Comparison of ENCODE assay signal across 12 cellular contexts in the genomic region with DNA sequence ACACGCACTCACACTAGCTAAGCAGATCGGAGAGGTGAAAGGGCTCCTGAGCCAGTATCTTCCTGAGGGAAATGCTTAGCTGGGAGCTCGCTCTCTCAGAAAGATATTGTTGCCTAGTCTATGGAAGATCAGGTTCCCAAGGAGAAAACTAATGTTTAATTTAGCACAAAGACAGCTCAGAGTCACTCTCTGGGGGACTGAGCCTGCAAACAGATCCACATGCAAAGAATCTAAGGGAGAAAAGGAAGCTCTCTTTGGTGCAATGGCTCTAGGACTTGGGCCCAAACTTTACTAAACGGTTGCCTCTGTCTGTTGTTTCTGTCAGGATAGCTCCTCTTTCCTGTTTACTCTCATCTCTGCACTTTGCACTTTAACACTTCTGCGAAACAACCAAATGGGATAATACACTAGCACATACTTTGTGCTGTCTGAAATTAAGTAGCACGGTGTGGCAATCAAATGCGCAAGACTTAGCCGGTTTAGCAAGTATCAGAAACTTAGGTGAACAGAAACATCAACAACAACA. TPM values are rescaled to one million over a fixed set of nuclear protein-coding genes. Genes with fewer than 3 reads are reported as not detected.
DNase-seq lines count a peak whose midpoint lies in the region; ATAC-seq and TF ChIP-seq lines count a peak whose summit lies in the region.
"Had no signal": no experiment of that assay in that cellular context is flagged by ENCODE, and none has a peak within 500 bp of the region (broad histone marks: within the 10 kb centered on the region; RNA-seq: fewer than 3 reads in every experiment).

No MANE protein-coding gene starts in this region.

- H3K36me3 ChIP-seq in breast epithelium (no peaks in the 10 kb centered on the region), lower lobe of right lung (no peaks in the 10 kb centered on the region), transverse colon (no peaks in the 10 kb centered on the region)

- peak overlapping the region; percentile 3 for H3K27ac Mint-ChIP-seq in activated T-cell treated with anti-CD3 and anti-CD28 coated beads, Interleukin-2, amount 50 U/mL, for 72 hours
- H3K27ac Mint-ChIP-seq: B cell; stimulated activated memory B cell treated with anti-CD40 and anti-IgM and Interleukin-4, amounts not matched to agents 10 μg/mL and 1 μg/mL and 100 μg/mL, for 72 hours had no signal

- no peak for TF ChIP-seq POLR2A in breast epithelium (IDR thresholded peaks at IDR 0.05)
- no peak for TF ChIP-seq POLR2A in transverse colon (IDR thresholded peaks at IDR 0.05)

- H3K36me3 Mint-ChIP-seq in activated T-cell treated with anti-CD3 and anti-CD28 coated beads, Interleukin-2, amount 50 U/mL, for 72 hours (ENCODE audit: insufficient read depth in 2 of 2), result peaks cover 11% of the 10 kb centered on the region in 2 donors

- H3K9me3 ChIP-seq in breast epithelium (no peaks in the 10 kb centered on the region), lower lobe of right lung (no peaks in the 10 kb centered on the region), transverse colon (no peaks in the 10 kb centered on the region)

- peak overlapping the region; percentile 60 to 68 for H3K27ac ChIP-seq in breast epithelium
- H3K27ac ChIP-seq in lower lobe of right lung, result peak overlapping the region; percentile 66
- peak overlapping the region; percentile 50 to 60 (median 51) for H3K27ac ChIP-seq in transverse colon

- H3K27me3 ChIP-seq in breast epithelium (no peaks in the 10 kb centered on the region), lower lobe of right lung (ENCODE audit: low read depth) (no peaks in the 10 kb centered on the region), transverse colon (no peaks in the 10 kb centered on the region)

- DNase-seq in activated T-cell treated with anti-CD3 and anti-CD28 coated beads, Interleukin-2, amount 50 U/mL, for 72 hours, result no peak
- no peak for DNase-seq in activated T-cell treated with anti-CD3 and anti-CD28 coated beads, Interleukin-2, amount 50 U/mL, for 1 hour
- no peak for DNase-seq in breast epithelium (ENCODE audit: low spot score in 2 of 2)
- DNase-seq in lower lobe of right lung, result no peak
- DNase-seq in transverse colon, result no peak
- DNase-seq in RPMI8226, result no peak
- DNase-seq in NCI-H1105 treated with DMSO at 0.1 percent for 48 hours (lab: John Stamatoyannopoulos, UW), result no peak
- DNase-seq in MV-4-11 (lab: John Stamatoyannopoulos, UW), result no peak
- DNase-seq: activated CD4-positive, alpha-beta T cell treated with anti-CD3 and anti-CD28 coated beads for 1 hour; caudate nucleus had no signal

- TF ChIP-seq CTCF in breast epithelium (IDR thresholded peaks at IDR 0.05), result no peak
- TF ChIP-seq CTCF in lower lobe of right lung (IDR thresholded peaks at IDR 0.05), result no peak
- TF ChIP-seq CTCF in transverse colon (IDR thresholded peaks at IDR 0.05), result no peak

- no peak for TF ChIP-seq EP300 in transverse colon (IDR thresholded peaks at IDR 0.05; ENCODE audit: low read depth)

- H3K4me1 ChIP-seq in breast epithelium (peaks cover 4 to 13% of the 10 kb centered on the region in 2 donors), lower lobe of right lung (peaks cover 89% of the 10 kb centered on the region), transverse colon (peaks cover 19 to 68% (median 37%) of the 10 kb centered on the region in 4 donors)

- H3K27me3 Mint-ChIP-seq in activated T-cell treated with anti-CD3 and anti-CD28 coated beads, Interleukin-2, amount 50 U/mL, for 72 hours (ENCODE audit: low read depth), result no peaks in the 10 kb centered on the region
- H3K27me3 Mint-ChIP-seq: B cell; stimulated activated memory B cell treated with anti-CD40 and anti-IgM and Interleukin-4, amounts not matched to agents 10 μg/mL and 1 μg/mL and 100 μg/mL, for 72 hours had no signal

- WGBS in transverse colon (ENCODE audit: low coverage in 1 of 2), 2 donors, result 52 to 60% methylated on average over 8 of the region's 8 CpGs

- H3K4me3 ChIP-seq in breast epithelium (peak overlapping the region in 1 of 3 donors; percentile 24), lower lobe of right lung (no peak overlapping the region), transverse colon (no peak overlapping the region)

- ATAC-seq in activated T-cell treated with anti-CD3 and anti-CD28 coated beads, Interleukin-2, amount 50 U/mL, for 72 hours (replicated peaks in 1 of 2), result no peak
- peak; percentile 17 to 40 for ATAC-seq in lower lobe of right lung
- ATAC-seq: stimulated activated memory B cell treated with anti-CD40 and anti-IgM and Interleukin-4, amounts not matched to agents 10 μg/mL and 1 μg/mL and 100 μg/mL, for 72 hours had no signal

- in situ Hi-C loops in transverse colon (cut with MboI; ENCODE audit: low pct_ligation_motif_present in 1 of 4, low pct_unique_long_range_greater_than_20kb in 1 of 4, low sequenced_read_pairs in 3 of 4), result loop anchor here in 3 of 4 donors (25.0 kb wide), 2 partner anchors 95 to 270 kb away; no protein-coding TSS in a partner anchor

- peak overlapping the region; percentile 6 to 45 for H3K4me3 Mint-ChIP-seq in activated T-cell treated with anti-CD3 and anti-CD28 coated beads, Interleukin-2, amount 50 U/mL, for 72 hours
- H3K4me3 Mint-ChIP-seq: B cell; stimulated activated memory B cell treated with anti-CD40 and anti-IgM and Interleukin-4, amounts not matched to agents 10 μg/mL and 1 μg/mL and 100 μg/mL, for 72 hours had no signal

- intact Hi-C loops in breast epithelium (cut with DNase I; ENCODE audit: low total_unique reads) (loop anchor here (10.0 kb wide), 1 partner anchor 1777 kb away; no protein-coding TSS in a partner anchor), lower lobe of right lung (cut with DNase I) (no loop called here), transverse colon (cut with DNase I; ENCODE audit: low total_unique reads) (loop anchor here (10.0 kb wide), 1 partner anchor 87 kb away; no protein-coding TSS in a partner anchor)

- H3K9me3 Mint-ChIP-seq in activated T-cell treated with anti-CD3 and anti-CD28 coated beads, Interleukin-2, amount 50 U/mL, for 72 hours, result no peaks in the 10 kb centered on the region
- H3K9me3 Mint-ChIP-seq: stimulated activated memory B cell treated with anti-CD40 and anti-IgM and Interleukin-4, amounts not matched to agents 10 μg/mL and 1 μg/mL and 100 μg/mL, for 72 hours had no signal

- peaks cover 99% of the 10 kb centered on the region for H3K4me1 Mint-ChIP-seq in activated T-cell treated with anti-CD3 and anti-CD28 coated beads, Interleukin-2, amount 50 U/mL, for 72 hours (ENCODE audit: low read depth)

RNA-seq across cellular contexts. Expression of a gene that starts 10.7 kb away (rescaled TPM):
- total RNA-seq in activated T-cell treated with anti-CD3 and anti-CD28 coated beads, Interleukin-2, amount 50 U/mL, for 72 hours, result 10 to 100 TPM; 30.5 to 34.6 TPM
- 10 to 100 TPM; 45.6 to 82.8 (median 68.2) TPM for total RNA-seq in breast epithelium
- total RNA-seq in lower lobe of right lung, result 31.5 TPM
- 10 to 100 TPM; 15.9 to 31.9 (median 24.9) TPM for total RNA-seq in transverse colon

RNA-seq across cellular contexts. Expression of a gene that starts 57.4 kb away (rescaled TPM):
- 10 to 100 TPM; 44.6 to 55.3 TPM for total RNA-seq in activated T-cell treated with anti-CD3 and anti-CD28 coated beads, Interleukin-2, amount 50 U/mL, for 72 hours
- total RNA-seq in breast epithelium (10 to 100 TPM; 27.2 to 30.7 (median 29.5) TPM), lower lobe of right lung (27.1 TPM), transverse colon (10 to 100 TPM in 3 of 4 donors, 1 to 10 TPM in 1; 9.6 to 41.1 (median 23.8) TPM)

RNA-seq across cellular contexts. Expression of a gene that starts 57.5 kb away (rescaled TPM):
- total RNA-seq in activated T-cell treated with anti-CD3 and anti-CD28 coated beads, Interleukin-2, amount 50 U/mL, for 72 hours, result 10 to 100 TPM; 10.6 to 11.0 TPM
- total RNA-seq in breast epithelium (10 to 100 TPM in 1 of 3 donors, 1 to 10 TPM in 2; 6.7 to 11.4 (median 9.2) TPM), lower lobe of right lung (11.0 TPM), transverse colon (100 to 1,000 TPM in 1 of 4 donors, 1 to 10 TPM in 3; 1.1 to 210 (median 8.2) TPM)

Comparison
In these comparisons a context has a peak if more than half of its experiments do, and no peak if none do; other contexts are left out.
1. ATAC-seq: peak in lower lobe of right lung (2 of 2); none in activated T-cell treated with anti-CD3 and anti-CD28 coated beads, Interleukin-2, amount 50 U/mL, for 72 hours (0 of 2).
2. Peak in every context shown above with its lines, with median percentiles within 50 percentile points of each other: H3K27ac ChIP-seq.